In the genomic region with DNA sequence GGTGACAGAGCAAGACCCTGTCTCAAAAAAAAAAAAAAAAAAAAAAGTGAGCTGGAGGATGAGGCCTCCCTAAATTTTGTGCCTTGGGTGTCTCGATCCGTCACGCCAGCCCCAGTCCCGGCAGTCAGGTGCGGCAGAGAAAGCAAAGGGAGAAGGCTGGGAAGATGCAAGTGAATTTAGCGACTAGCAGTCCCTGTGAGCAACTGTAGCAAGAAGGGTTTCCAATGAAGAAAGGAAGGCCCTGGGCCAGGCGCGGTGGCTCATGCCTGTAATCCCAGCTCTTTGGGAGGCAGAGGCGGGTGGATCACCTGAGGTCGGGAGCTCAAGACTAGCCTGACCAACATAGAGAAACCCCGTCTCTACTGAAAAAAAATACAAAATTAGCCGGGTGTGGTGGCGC, we compare ENCODE assay signal across 1 cellular context.
TF ChIP-seq lines count a peak whose summit lies in the region.

No MANE protein-coding gene starts in this region.

TF ChIP-seq in WTC11, 78 proteins besides CTCF, POLR2A, EP300 and RAD21 (continued from another document):
- TF ChIP-seq ARID4B (CRISPR knock-in tag; IDR thresholded peaks at IDR 0.05; ENCODE audit: borderline replicate concordance): no peak
- TF ChIP-seq, protein P1, sequence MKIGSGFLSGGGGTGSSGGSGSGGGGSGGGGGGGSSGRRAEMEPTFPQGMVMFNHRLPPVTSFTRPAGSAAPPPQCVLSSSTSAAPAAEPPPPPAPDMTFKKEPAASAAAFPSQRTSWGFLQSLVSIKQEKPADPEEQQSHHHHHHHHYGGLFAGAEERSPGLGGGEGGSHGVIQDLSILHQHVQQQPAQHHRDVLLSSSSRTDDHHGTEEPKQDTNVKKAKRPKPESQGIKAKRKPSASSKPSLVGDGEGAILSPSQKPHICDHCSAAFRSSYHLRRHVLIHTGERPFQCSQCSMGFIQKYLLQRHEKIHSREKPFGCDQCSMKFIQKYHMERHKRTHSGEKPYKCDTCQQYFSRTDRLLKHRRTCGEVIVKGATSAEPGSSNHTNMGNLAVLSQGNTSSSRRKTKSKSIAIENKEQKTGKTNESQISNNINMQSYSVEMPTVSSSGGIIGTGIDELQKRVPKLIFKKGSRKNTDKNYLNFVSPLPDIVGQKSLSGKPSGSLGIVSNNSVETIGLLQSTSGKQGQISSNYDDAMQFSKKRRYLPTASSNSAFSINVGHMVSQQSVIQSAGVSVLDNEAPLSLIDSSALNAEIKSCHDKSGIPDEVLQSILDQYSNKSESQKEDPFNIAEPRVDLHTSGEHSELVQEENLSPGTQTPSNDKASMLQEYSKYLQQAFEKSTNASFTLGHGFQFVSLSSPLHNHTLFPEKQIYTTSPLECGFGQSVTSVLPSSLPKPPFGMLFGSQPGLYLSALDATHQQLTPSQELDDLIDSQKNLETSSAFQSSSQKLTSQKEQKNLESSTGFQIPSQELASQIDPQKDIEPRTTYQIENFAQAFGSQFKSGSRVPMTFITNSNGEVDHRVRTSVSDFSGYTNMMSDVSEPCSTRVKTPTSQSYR (CRISPR knock-in tag; IDR thresholded peaks at IDR 0.05): no peak
- no peak for TF ChIP-seq NFYB (CRISPR knock-in tag; conservative IDR thresholded peaks at IDR 0.05; ENCODE audit: low read depth)
- TF ChIP-seq OVOL2 (CRISPR knock-in tag; IDR thresholded peaks at IDR 0.05; ENCODE audit: borderline replicate concordance): no peak
- no peak for TF ChIP-seq CDX4 (CRISPR knock-in tag; IDR thresholded peaks at IDR 0.05; ENCODE audit: borderline replicate concordance)
- no peak for TF ChIP-seq ZNF232 (CRISPR knock-in tag; IDR thresholded peaks at IDR 0.05)
- no peak for TF ChIP-seq ZNF121 (CRISPR knock-in tag; IDR thresholded peaks at IDR 0.05)
- no peak for TF ChIP-seq ATF2 (CRISPR knock-in tag; IDR thresholded peaks at IDR 0.05; ENCODE audit: borderline replicate concordance, low read depth)
- no peak for TF ChIP-seq NFE2L1 (CRISPR knock-in tag; IDR thresholded peaks at IDR 0.05)
- no peak for TF ChIP-seq GRHL2 (CRISPR knock-in tag; IDR thresholded peaks at IDR 0.05; ENCODE audit: insufficient replicate concordance, severe bottlenecking)
